In the genomic region with DNA sequence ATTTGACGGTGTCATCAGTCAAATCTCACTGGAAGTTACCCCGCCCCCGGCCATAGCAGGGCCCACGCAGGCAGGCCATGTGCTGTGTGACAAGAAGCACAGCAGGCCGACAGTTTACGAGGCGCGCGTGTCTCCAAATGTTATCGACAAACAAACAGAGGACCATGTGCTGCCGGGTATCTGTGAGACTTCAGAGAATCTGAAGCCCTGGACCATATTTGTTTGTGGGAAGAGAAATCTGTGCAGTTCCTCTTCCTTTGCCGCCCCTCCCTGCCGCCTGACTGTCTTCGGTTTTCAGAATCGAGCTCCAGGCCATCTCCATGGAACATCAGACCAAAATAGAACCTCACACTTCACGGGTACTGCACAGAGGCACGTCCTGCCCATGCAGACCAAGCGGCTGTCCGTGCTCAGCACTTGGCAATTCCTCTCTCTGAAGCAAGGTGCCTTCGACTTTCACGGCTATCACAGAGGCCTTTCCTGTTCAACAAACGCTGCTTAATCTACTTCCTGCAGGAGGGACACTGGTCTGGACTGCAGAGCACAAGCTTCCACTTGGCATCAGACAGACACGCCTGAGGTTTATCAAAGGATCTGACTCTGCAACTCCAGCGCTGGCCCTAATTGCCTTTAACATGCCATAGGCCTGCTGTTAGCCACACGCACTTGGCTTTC, we compare ENCODE assay signal across 7 cellular contexts.
A peak's percentile ranks its signal among the peaks of the same experiment; 100 is the strongest.
DNase-seq lines count a peak whose midpoint lies in the region; ATAC-seq, FAIRE-seq and TF ChIP-seq lines count a peak whose summit lies in the region.

No MANE protein-coding gene starts in this region.

- H3K4me3 ChIP-seq in K562 = no peak overlapping the region

- H3K4me2 ChIP-seq in K562 (ENCODE audit: insufficient read depth, low read length) = no peak overlapping the region

- no peak for TF ChIP-seq CTCF in K562 (IDR thresholded peaks at IDR 0.05 in 2 of 3, conservative IDR thresholded peaks at IDR 0.05 in 1 of 3; ENCODE audit: insufficient read depth in 2 of 3, low read depth in 1 of 3, low read length in 3 of 3)

- peak overlapping the region; percentile 53 for H3K27ac Mint-ChIP-seq in T-helper 2 cell treated with Interferon-gamma antibody and Interleukin-4, amounts not matched to agents 5 μg/mL and 100 μg/mL, for 36 hours

- H3K27ac ChIP-seq in K562 (ENCODE audit: extremely low read depth, low read depth, low read length) = no peak overlapping the region
- H3K27ac ChIP-seq in temporal lobe (ENCODE audit: low read depth, low read length) = peak overlapping the region; percentile 54

- peaks cover 2 to 14% of the 10 kb centered on the region in 2 experiments; a peak in 2 of 5 replicates for H3K27me3 ChIP-seq in K562 (ENCODE audit: control insufficient read depth in 2 of 2, insufficient read depth in 2 of 2, low read length in 2 of 2)

- H3K9me3 Mint-ChIP-seq in T-helper 2 cell treated with Interferon-gamma antibody and Interleukin-4, amounts not matched to agents 5 μg/mL and 100 μg/mL, for 36 hours = no peaks in the 10 kb centered on the region

- no peaks in the 10 kb centered on the region for H3K9me1 ChIP-seq in K562 (ENCODE audit: control insufficient read depth, insufficient read depth, low read length)

- peaks cover 24% of the 10 kb centered on the region for H3K36me3 Mint-ChIP-seq in T-helper 2 cell treated with Interferon-gamma antibody and Interleukin-4, amounts not matched to agents 5 μg/mL and 100 μg/mL, for 36 hours (ENCODE audit: low read depth)

- no peaks in the 10 kb centered on the region for H3K79me2 ChIP-seq in K562 (ENCODE audit: control insufficient read depth, insufficient read depth, low read length)

- under 1% methylated on average over 25 of the region's 25 CpGs for WGBS in K562 (ENCODE audit: insufficient coverage, low coverage, missing lambda C conversion rate)

- H3K4me3 Mint-ChIP-seq in T-helper 2 cell treated with Interferon-gamma antibody and Interleukin-4, amounts not matched to agents 5 μg/mL and 100 μg/mL, for 36 hours = peak overlapping the region; percentile 80

- no peak for TF ChIP-seq RAD21 in K562 (CRISPR knock-in tag; conservative IDR thresholded peaks at IDR 0.05 in 1 of 2, IDR thresholded peaks at IDR 0.05 in 1 of 2)

- BruUV-seq in K562 (replicated peaks; lab: Mats Ljungman, UMichigan) = no TSS peak

- no peaks in the 10 kb centered on the region for H4K20me1 ChIP-seq in K562 (replicated peaks; ENCODE audit: control insufficient read depth, insufficient read depth, low read length)

- in situ Hi-C loops in K562 (cut with MboI) = no loop called here

- TF ChIP-seq EP300 in K562 (IDR thresholded peaks at IDR 0.05; ENCODE audit: low read length) = no peak

- no peak for FAIRE-seq in K562 (lab: Jason Lieb, UNC)

- no peaks in the 10 kb centered on the region for H3K9me3 ChIP-seq in K562 (replicated peaks; ENCODE audit: control insufficient read depth, insufficient read depth, low read depth, low read length)

- no peaks in the 10 kb centered on the region for H3K27me3 Mint-ChIP-seq in T-helper 2 cell treated with Interferon-gamma antibody and Interleukin-4, amounts not matched to agents 5 μg/mL and 100 μg/mL, for 36 hours (ENCODE audit: low read depth)

- no peaks in the 10 kb centered on the region for H3K36me3 ChIP-seq in K562 (ENCODE audit: control insufficient read depth, insufficient read depth, low read length)

- DNase-seq in T-helper 2 cell treated with Interferon-gamma antibody and Interleukin-4, amounts not matched to agents 5 μg/mL and 100 μg/mL, for 36 hours (ENCODE audit: low spot score) = peak; percentile 39
- DNase-seq in K562 (ENCODE audit: extremely low read depth in 1 of 4, low spot score in 3 of 4) = peak in 1 of 4 experiments; percentile 13
- peak; percentile 48 for DNase-seq in midbrain (lab: John Stamatoyannopoulos, UW)
- no peak for DNase-seq in NCI-H2081 treated with DMSO at 0.1 percent for 48 hours (lab: John Stamatoyannopoulos, UW)
- no peak for DNase-seq in erythroblast (lab: John Stamatoyannopoulos, UW)

- intact Hi-C loops in K562 (cut with micrococcal nuclease) = no loop called here

- TF ChIP-seq POLR2A in K562 (conservative IDR thresholded peaks at IDR 0.05) = no peak
- TF ChIP-seq POLR2A in erythroblast (IDR thresholded peaks at IDR 0.05; ENCODE audit: low read length) = no peak

- no peak overlapping the region for H2AFZ ChIP-seq in K562 (ENCODE audit: low read depth, low read length)

- POLR2A ChIA-PET in K562 (lab: Yijun Ruan, JAX) = no interaction called here

- CTCF ChIA-PET in K562 (lab: Yijun Ruan, JAX; ENCODE audit: low intra/inter-chr PET ratio) = no interaction called here

- ATAC-seq in K562 (peak; percentile 40; the same call in 2 of the 3 replicates), HG03432 (IDR thresholded peaks at IDR 0.05; ENCODE audit: unreplicated experiment) (no peak)

- H3K4me1 ChIP-seq in K562 (replicated peaks in 1 of 2; ENCODE audit: control insufficient read depth in 2 of 2, insufficient read depth in 2 of 2, low read length in 2 of 2) = no peaks in the 10 kb centered on the region

- no peak overlapping the region for H3K9ac ChIP-seq in K562 (ENCODE audit: insufficient read depth in 1 of 2, low read depth in 2 of 2, low read length in 2 of 2)

- peaks cover 60% of the 10 kb centered on the region for H3K4me1 Mint-ChIP-seq in T-helper 2 cell treated with Interferon-gamma antibody and Interleukin-4, amounts not matched to agents 5 μg/mL and 100 μg/mL, for 36 hours (ENCODE audit: low read depth)

TF ChIP-seq in K562, 482 proteins besides CTCF, POLR2A, EP300 and RAD21:
- no peak for TF ChIP-seq ZNF778 (CRISPR knock-in tag; IDR thresholded peaks at IDR 0.05)
- no peak for TF ChIP-seq RHOXF2B (CRISPR knock-in tag; conservative IDR thresholded peaks at IDR 0.05)
- TF ChIP-seq KHSRP (IDR thresholded peaks at IDR 0.05) = no peak
- TF ChIP-seq FOXK2 (conservative IDR thresholded peaks at IDR 0.05 in 1 of 2, IDR thresholded peaks at IDR 0.05 in 1 of 2; ENCODE audit: low read depth in 2 of 2) = no peak
- TF ChIP-seq, protein P1, sequence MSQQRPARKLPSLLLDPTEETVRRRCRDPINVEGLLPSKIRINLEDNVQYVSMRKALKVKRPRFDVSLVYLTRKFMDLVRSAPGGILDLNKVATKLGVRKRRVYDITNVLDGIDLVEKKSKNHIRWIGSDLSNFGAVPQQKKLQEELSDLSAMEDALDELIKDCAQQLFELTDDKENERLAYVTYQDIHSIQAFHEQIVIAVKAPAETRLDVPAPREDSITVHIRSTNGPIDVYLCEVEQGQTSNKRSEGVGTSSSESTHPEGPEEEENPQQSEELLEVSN (IDR thresholded peaks at IDR 0.05; ENCODE audit: borderline replicate concordance in 1 of 2, extremely low read depth in 1 of 2, insufficient read depth in 1 of 2, insufficient read length in 1 of 2, low read depth in 1 of 2, low read length in 1 of 2, poor library complexity in 1 of 2, severe bottlenecking in 1 of 2) = peak in 1 of 2 experiments; percentile 40
- 0 out of 2 replicates have a peak, but pooled peaks have one; percentile 12 for TF ChIP-seq SPI1 (IDR thresholded peaks at IDR 0.05; ENCODE audit: borderline replicate concordance, low read depth, low read length)
- TF ChIP-seq ZNF696 (CRISPR knock-in tag; conservative IDR thresholded peaks at IDR 0.05) = no peak
- peak; percentile 22; the same call in 1 of the 2 replicates for TF ChIP-seq CBFA2T3 (IDR thresholded peaks at IDR 0.05)

Comparison
In these comparisons a context has a peak if more than half of its experiments do, and no peak if none do; other contexts are left out.
1. DNase-seq: peak in T-helper 2 cell treated with Interferon-gamma antibody and Interleukin-4, amounts not matched to agents 5 μg/mL and 100 μg/mL, for 36 hours (single experiment) and midbrain (single experiment); none in NCI-H2081 treated with DMSO at 0.1 percent for 48 hours (single experiment) and erythroblast (0 of 2).